In genomic region chr10:45340420-45340819, GRCh38 we compare ENCODE assay signal across 10 cellular contexts. TPM values are rescaled to one million over a fixed set of nuclear protein-coding genes. Genes with fewer than 3 reads are reported as not detected.
"Had no signal": no experiment of that assay in that cellular context is flagged by ENCODE, and none has a peak within 500 bp of the region (broad histone marks: within the 10 kb centered on the region; RNA-seq: fewer than 3 reads in every experiment).

No MANE protein-coding gene starts in this region.

RNA-seq across cellular contexts. Expression of gene OR13A1, which starts 25.0 kb away (rescaled TPM):
- total RNA-seq: activated CD4-positive, alpha-beta memory T cell treated with anti-CD3 and anti-CD28 coated beads for 36 hours; activated CD4-positive, alpha-beta memory T cell treated with anti-CD3 and anti-CD28 coated beads, Interleukin-2, amount 10 ng/mL, durations not matched to agents 7 days and 5 days; activated CD4-positive, alpha-beta T cell treated with anti-CD3 and anti-CD28 coated beads for 36 hours; activated CD4-positive, alpha-beta T cell treated with anti-CD3 and anti-CD28 coated beads, Interleukin-2, amount 10 ng/mL, durations not matched to agents 24 days and 14 days; activated CD8-positive, alpha-beta memory T cell treated with anti-CD3 and anti-CD28 coated beads for 36 hours; activated CD8-positive, alpha-beta memory T cell treated with anti-CD3 and anti-CD28 coated beads, Interleukin-2, amount 10 ng/mL, durations not matched to agents 7 days and 5 days; activated CD8-positive, alpha-beta T cell treated with anti-CD3 and anti-CD28 coated beads for 36 hours; activated CD8-positive, alpha-beta T cell treated with anti-CD3 and anti-CD28 coated beads, Interleukin-2, amount 10 ng/mL, durations not matched to agents 7 days and 5 days; T-helper 1 cell treated with Interleukin-12 subunit alpha and Interleukin-12 subunit beta and Interleukin-4 antibody, amounts not matched to agents 30 ng/mL and 1 ng/mL, for 36 hours; T-helper 2 cell treated with Interferon-gamma antibody and Interleukin-4, amounts not matched to agents 100 ng/mL and 5 ng/mL, for 36 hours had no signal
